ENCODE assay signal across 28 cellular contexts in genomic region chr12:9881246-9881645, GRCh38. TPM values are rescaled to one million over a fixed set of nuclear protein-coding genes. Genes with fewer than 3 reads are reported as not detected.
"Had no signal": no experiment of that assay in that cellular context is flagged by ENCODE, and none has a peak within 500 bp of the region (broad histone marks: within the 10 kb centered on the region; RNA-seq: fewer than 3 reads in every experiment).

KLRF2 (plus strand) TSS chr12:9881489; CDS start chr12:9881596, 107 bp downstream.

- H3K4me3 Mint-ChIP-seq: activated T-cell treated with anti-CD3 and anti-CD28 coated beads, Interleukin-2, amount 50 U/mL, for 72 hours had no signal

- H3K9me3 Mint-ChIP-seq: activated T-cell treated with anti-CD3 and anti-CD28 coated beads, Interleukin-2, amount 50 U/mL, for 72 hours had no signal

- H3K4me2 ChIP-seq: SK-N-SH had no signal

- H3K4me3 ChIP-seq: cardiac muscle cell, Peyer's patch, SJCRH30 had no signal

- ATAC-seq: activated T-cell treated with anti-CD3 and anti-CD28 coated beads, Interleukin-2, amount 50 U/mL, for 72 hours had no signal

- H3K9ac ChIP-seq: SK-N-SH had no signal

- H3K4me1 ChIP-seq: Peyer's patch, SJCRH30 had no signal

- H3K9me2 ChIP-seq: SK-N-SH had no signal

- H3K9me3 ChIP-seq: Peyer's patch, SJCRH30, SK-N-SH had no signal

- H3K27ac ChIP-seq: brain microvascular endothelial cell, cardiac muscle cell, Peyer's patch, RWPE1, SJCRH30, VCaP had no signal

- H3K27me3 ChIP-seq: brain microvascular endothelial cell, cardiac muscle cell, Peyer's patch, SJCRH30 had no signal

- DNase-seq: activated CD4-positive, alpha-beta T cell treated with anti-CD3 and anti-CD28 coated beads for 4 hours; activated CD4-positive, alpha-beta T cell treated with anti-CD3 and anti-CD28 coated beads, Interleukin-2, amount 50 U/mL, for 4 hours; activated CD8-positive, alpha-beta memory T cell treated with anti-CD3 and anti-CD28 coated beads for 24 hours; activated naive CD4-positive, alpha-beta T cell treated with anti-CD3 and anti-CD28 coated beads, Interleukin-2, amount 50 U/mL, for 16 hours; activated T-cell treated with anti-CD3 and anti-CD28 coated beads, Interleukin-2, amount 50 U/mL, for 72 hours; brain microvascular endothelial cell; cerebellar nuclear complex; Kasumi-1; MV-4-11; NCI-H1092 treated with DMSO at 0.1 percent for 48 hours; NCI-H1436; NCI-H1694 treated with DMSO at 0.1 percent for 48 hours; NCI-H2029 treated with DMSO at 0.1 percent for 48 hours; NCI-H345; NCI-H510A; NCI-H526 treated with DMSO at 0.1 percent for 48 hours; NCI-H82; NK-92 treated with Interleukin-12 subunit alpha and Interleukin-12 subunit beta, amount 100 ng/mL, for 24 hours; Peyer's patch; Right ventricle myocardium superior; SJCRH30; SK-N-SH; T-helper 1 cell had no signal

- H3K27ac Mint-ChIP-seq: activated T-cell treated with anti-CD3 and anti-CD28 coated beads, Interleukin-2, amount 50 U/mL, for 72 hours had no signal

- H3K36me3 ChIP-seq: brain microvascular endothelial cell, cardiac muscle cell, Peyer's patch, SJCRH30 had no signal

RNA-seq across cellular contexts. Expression of gene KLRF2, which starts in this region (rescaled TPM):
- total RNA-seq: activated T-cell treated with anti-CD3 and anti-CD28 coated beads, Interleukin-2, amount 50 U/mL, for 72 hours; cardiac muscle cell; M059J; Peyer's patch; Right ventricle myocardium superior; SJCRH30 had no signal
- polyA plus RNA-seq: adipose tissue, cardiac muscle cell, SK-N-SH had no signal
